Comparison of ENCODE assay signal across 8 cellular contexts in genomic region chr15:72199721-72200212, GRCh38. TPM values are rescaled to one million over a fixed set of nuclear protein-coding genes. Genes with fewer than 3 reads are reported as not detected.
DNase-seq lines count a peak whose midpoint lies in the region; ATAC-seq and TF ChIP-seq lines count a peak whose summit lies in the region.

No MANE protein-coding gene starts in this region.

- no peak overlapping the region for H3K14ac ChIP-seq in neuronal stem cell (ENCODE audit: low read length)

- no peak overlapping the region for H2BK5ac ChIP-seq in neuronal stem cell (ENCODE audit: low read length)

- no peak overlapping the region for H4K91ac ChIP-seq in neuronal stem cell (ENCODE audit: low read depth, low read length, poor library complexity)

- no peak overlapping the region for H2AFZ ChIP-seq in neuronal stem cell (ENCODE audit: low read length)

- H3K36me3 ChIP-seq in neuronal stem cell (replicated peaks in 1 of 2; ENCODE audit: control insufficient read depth in 2 of 2, insufficient read depth in 2 of 2, low read length in 2 of 2) (peaks cover 56 to 68% of the 10 kb centered on the region in 2 donors), suprapubic skin (peaks cover 63% of the 10 kb centered on the region)

- no peak overlapping the region for H2BK120ac ChIP-seq in neuronal stem cell (ENCODE audit: low read depth, low read length)

- H3K27ac ChIP-seq in neuronal stem cell (replicated peaks; ENCODE audit: low read length) (no peak overlapping the region), suprapubic skin (no peak overlapping the region)

- H3K4ac ChIP-seq in neuronal stem cell (ENCODE audit: low read length) = no peak overlapping the region

- no peak overlapping the region for H3K18ac ChIP-seq in neuronal stem cell (ENCODE audit: low read length)

- H4K8ac ChIP-seq in neuronal stem cell (ENCODE audit: low read depth, low read length) = no peak overlapping the region

- peaks cover 0 to 4% of the 10 kb centered on the region in 2 donors for H3K9me3 ChIP-seq in neuronal stem cell (replicated peaks in 1 of 2; ENCODE audit: control insufficient read depth in 2 of 2, insufficient read depth in 1 of 2, low read depth in 1 of 2, low read length in 2 of 2)
- H3K9me3 ChIP-seq in suprapubic skin = no peaks in the 10 kb centered on the region

- no peak for ATAC-seq in HG02623 (IDR thresholded peaks at IDR 0.05; ENCODE audit: unreplicated experiment)

- peaks cover 4 to 24% (median 5%) of the 10 kb centered on the region in 3 experiments for H3K27me3 ChIP-seq in neuronal stem cell (ENCODE audit: control insufficient read depth in 3 of 3, insufficient read depth in 3 of 3, low read depth in 1 of 3, low read length in 3 of 3)
- H3K27me3 ChIP-seq in suprapubic skin = no peaks in the 10 kb centered on the region

- H3K4me2 ChIP-seq in neuronal stem cell (ENCODE audit: insufficient read depth, low read length, poor library complexity, severe bottlenecking) = no peak overlapping the region

- no peak overlapping the region for H2AK5ac ChIP-seq in neuronal stem cell (ENCODE audit: low read depth, low read length)

- H2BK15ac ChIP-seq in neuronal stem cell (ENCODE audit: low read length) = no peak overlapping the region

- no peak overlapping the region for H2BK12ac ChIP-seq in neuronal stem cell (ENCODE audit: low read length)

- H3K4me1 ChIP-seq in neuronal stem cell (ENCODE audit: control insufficient read depth in 2 of 2, insufficient read depth in 1 of 2, low read depth in 1 of 2, low read length in 2 of 2) (peaks cover 0 to 2% of the 10 kb centered on the region in 2 donors), suprapubic skin (peaks cover 52% of the 10 kb centered on the region)

- no peak overlapping the region for H3K9ac ChIP-seq in neuronal stem cell (ENCODE audit: low read depth, low read length, poor library complexity)

- TF ChIP-seq EP300 in suprapubic skin (IDR thresholded peaks at IDR 0.05) = no peak

- H3K79me1 ChIP-seq in neuronal stem cell (ENCODE audit: low read depth, low read length) = peaks cover 4% of the 10 kb centered on the region

- H3K4me3 ChIP-seq in GM12865 (ENCODE audit: low read depth, low read length) (no peak overlapping the region), fibroblast of the aortic adventitia (ENCODE audit: low read depth, low read length) (no peak overlapping the region), neuronal stem cell (ENCODE audit: low read length in 2 of 2) (no peak overlapping the region), suprapubic skin (no peak overlapping the region)

- TF ChIP-seq CTCF in GM12865 (IDR thresholded peaks at IDR 0.05; ENCODE audit: insufficient read depth, low read depth, low read length, missing control alignments) = peak; percentile 92
- peak; percentile 96 for TF ChIP-seq CTCF in fibroblast of the aortic adventitia (IDR thresholded peaks at IDR 0.05; ENCODE audit: insufficient read depth, low read length)
- TF ChIP-seq CTCF in suprapubic skin (IDR thresholded peaks at IDR 0.05) = peak; percentile 89 to 95

- WGBS in neuronal stem cell (ENCODE audit: extremely low coverage in 2 of 2, insufficient read length in 2 of 2, insufficient replicate concordance in 1 of 2), 2 donors = no CpG with 5 or more reads among the region's 2 CpGs
- WGBS in suprapubic skin = 42% methylated on average over 2 of the region's 2 CpGs

- H3K23ac ChIP-seq in neuronal stem cell (ENCODE audit: low read depth, low read length, poor library complexity) = no peak overlapping the region

- TF ChIP-seq POLR2A in suprapubic skin (IDR thresholded peaks at IDR 0.05) = no peak

- DNase-seq in GM12865 (ENCODE audit: low read depth) (peak; percentile 83), HuH-7.5 (ENCODE audit: low spot score) (peak; percentile 94), RPMI8226 (peak; percentile 86), fibroblast of the aortic adventitia (ENCODE audit: low read depth) (peak; percentile 80), neuronal stem cell (ENCODE audit: low spot score) (peak; percentile 59), suprapubic skin (ENCODE audit: low spot score in 2 of 2) (peak; percentile 81 to 83)
- DNase-seq in activated T-helper 1 cell treated with anti-CD3 and anti-CD28 coated beads, Interleukin-2, amount 50 U/mL, for 16 hours (ENCODE audit: low read depth in 1 of 2, low spot score in 1 of 2) = peak; percentile 50 to 53

RNA-seq across cellular contexts. Expression of gene GRAMD2A, which starts 2.2 kb away (rescaled TPM):
- total RNA-seq in fibroblast of the aortic adventitia (ENCODE audit: low replicate concordance) (0.33 and 0.63 TPM in 2 replicates), suprapubic skin (10 to 100 TPM in 2 of 4 donors, 1 to 10 TPM in 2; 3.6 to 13.1 (median 9.0) TPM)
- 0.38 TPM for polyA plus RNA-seq in neuronal stem cell (2013, experiment 1 of 2)
- polyA plus RNA-seq in neuronal stem cell (2013, experiment 2 of 2) = 0.30 TPM

RNA-seq across cellular contexts. Expression of gene PKM, which starts 31.2 kb away (rescaled TPM):
- total RNA-seq in fibroblast of the aortic adventitia (ENCODE audit: low replicate concordance) = 1,143 and 1,845 TPM in 2 replicates
- polyA plus RNA-seq in neuronal stem cell (2013, experiment 1 of 2) = 356 TPM
- polyA plus RNA-seq in neuronal stem cell (2013, experiment 2 of 2) = 349 TPM
- total RNA-seq in suprapubic skin = 100 to 1,000 TPM; 294 to 522 (median 411) TPM
